Comparison of ENCODE assay signal across 8 cellular contexts in genomic region chr16:87465306-87465705, GRCh38. TPM values are rescaled to one million over a fixed set of nuclear protein-coding genes. Genes with fewer than 3 reads are reported as not detected.
A peak's percentile ranks its signal among the peaks of the same experiment; 100 is the strongest.
DNase-seq lines count a peak whose midpoint lies in the region; ATAC-seq lines count a peak whose summit lies in the region.

No MANE protein-coding gene starts in this region.

- no peaks in the 10 kb centered on the region for H3K36me3 Mint-ChIP-seq in activated T-cell treated with anti-CD3 and anti-CD28 coated beads, Interleukin-2, amount 50 U/mL, for 72 hours (ENCODE audit: insufficient read depth in 2 of 2)
- no peaks in the 10 kb centered on the region for H3K36me3 Mint-ChIP-seq in activated CD8-positive, alpha-beta memory T cell treated with anti-CD3 and anti-CD28 coated beads, Interleukin-2, amount 10 ng/mL, durations not matched to agents 7 days and 5 days

- H3K9ac ChIP-seq in rectal smooth muscle tissue (ENCODE audit: low read length) = no peak overlapping the region

- peak; percentile 41 to 47 for ATAC-seq in activated T-cell treated with anti-CD3 and anti-CD28 coated beads, Interleukin-2, amount 50 U/mL, for 72 hours (replicated peaks in 1 of 2)
- ATAC-seq in Right ventricle myocardium inferior (peak; percentile 79), HG03460 (IDR thresholded peaks at IDR 0.05; ENCODE audit: unreplicated experiment) (no peak)
- ATAC-seq in activated CD8-positive, alpha-beta memory T cell treated with anti-CD3 and anti-CD28 coated beads, Interleukin-2, amount 10 ng/mL, durations not matched to agents 7 days and 5 days = no peak

- intact Hi-C loops in Right ventricle myocardium inferior (cut with DNase I) = no loop called here

- H3K4me1 ChIP-seq in rectal smooth muscle tissue (ENCODE audit: control insufficient read depth, insufficient read depth, low read length) = peaks cover 35% of the 10 kb centered on the region

- H3K27me3 Mint-ChIP-seq in activated T-cell treated with anti-CD3 and anti-CD28 coated beads, Interleukin-2, amount 50 U/mL, for 72 hours (ENCODE audit: low read depth) = no peaks in the 10 kb centered on the region
- H3K27me3 Mint-ChIP-seq in activated CD8-positive, alpha-beta memory T cell treated with anti-CD3 and anti-CD28 coated beads, Interleukin-2, amount 10 ng/mL, durations not matched to agents 7 days and 5 days = peaks cover 38% of the 10 kb centered on the region

- CTCF ChIA-PET in activated CD8-positive, alpha-beta memory T cell treated with anti-CD3 and anti-CD28 coated beads, Interleukin-2, amount 10 ng/mL, durations not matched to agents 7 days and 5 days (lab: Charles Lee) = interaction anchor here (1.2 to 2.3 kb wide), 3 partner anchors 10 to 171 kb away, joined by 3 to 7 read pairs (median 3); no protein-coding TSS in a partner anchor

- no peaks in the 10 kb centered on the region for H3K36me3 ChIP-seq in rectal smooth muscle tissue (ENCODE audit: control insufficient read depth, insufficient read depth, low read length)

- H3K27ac ChIP-seq in rectal smooth muscle tissue (ENCODE audit: low read depth, low read length) = peak overlapping the region; percentile 93

- H3K4me1 Mint-ChIP-seq in activated T-cell treated with anti-CD3 and anti-CD28 coated beads, Interleukin-2, amount 50 U/mL, for 72 hours (ENCODE audit: low read depth) = peaks cover 58% of the 10 kb centered on the region
- peaks cover 17% of the 10 kb centered on the region for H3K4me1 Mint-ChIP-seq in activated CD8-positive, alpha-beta memory T cell treated with anti-CD3 and anti-CD28 coated beads, Interleukin-2, amount 10 ng/mL, durations not matched to agents 7 days and 5 days

- peak overlapping the region; percentile 56 for H3K4me3 ChIP-seq in rectal smooth muscle tissue (ENCODE audit: low read length)

- peak overlapping the region; percentile 83 to 95 for H3K4me3 Mint-ChIP-seq in activated T-cell treated with anti-CD3 and anti-CD28 coated beads, Interleukin-2, amount 50 U/mL, for 72 hours
- H3K4me3 Mint-ChIP-seq in activated CD8-positive, alpha-beta memory T cell treated with anti-CD3 and anti-CD28 coated beads, Interleukin-2, amount 10 ng/mL, durations not matched to agents 7 days and 5 days = no peak overlapping the region

- DNase-seq in AG08395 (ENCODE audit: low spot score) (peak; percentile 88), HT1080 (ENCODE audit: low read depth) (peak; percentile 75), Right ventricle myocardium inferior (ENCODE audit: missing footprints) (peak; percentile 84), NCI-H524 treated with DMSO at 0.1 percent for 48 hours (lab: John Stamatoyannopoulos, UW) (no peak)
- peak; percentile 19 to 27 for DNase-seq in activated T-cell treated with anti-CD3 and anti-CD28 coated beads, Interleukin-2, amount 50 U/mL, for 72 hours
- no peak for DNase-seq in activated CD8-positive, alpha-beta memory T cell treated with anti-CD3 and anti-CD28 coated beads, Interleukin-2, amount 10 ng/mL, durations not matched to agents 7 days and 5 days

- H3K27me3 ChIP-seq in rectal smooth muscle tissue (ENCODE audit: control insufficient read depth, insufficient read depth, low read length) = no peaks in the 10 kb centered on the region

- H3K9me3 Mint-ChIP-seq in activated T-cell treated with anti-CD3 and anti-CD28 coated beads, Interleukin-2, amount 50 U/mL, for 72 hours = no peaks in the 10 kb centered on the region
- no peaks in the 10 kb centered on the region for H3K9me3 Mint-ChIP-seq in activated CD8-positive, alpha-beta memory T cell treated with anti-CD3 and anti-CD28 coated beads, Interleukin-2, amount 10 ng/mL, durations not matched to agents 7 days and 5 days (ENCODE audit: low read depth)

- H3K27ac Mint-ChIP-seq in activated T-cell treated with anti-CD3 and anti-CD28 coated beads, Interleukin-2, amount 50 U/mL, for 72 hours = peak overlapping the region; percentile 94
- no peak overlapping the region for H3K27ac Mint-ChIP-seq in activated CD8-positive, alpha-beta memory T cell treated with anti-CD3 and anti-CD28 coated beads, Interleukin-2, amount 10 ng/mL, durations not matched to agents 7 days and 5 days

RNA-seq across cellular contexts. Expression of gene ZCCHC14, which starts 27.5 kb away (rescaled TPM):
- 3.6 and 4.9 TPM in 2 replicates for total RNA-seq in HT1080 (2014; rRNA removed; shearing (Covaris generic))
- polyA plus RNA-seq in HT1080 (2015; cell fraction: cytosol; rRNA removed) = 6.2 and 8.1 TPM in 2 replicates
- 11.3 and 14.5 TPM in 2 replicates for polyA plus RNA-seq in HT1080 (2015; cell fraction: nucleus; rRNA removed)
- 10 to 100 TPM; 13.6 to 14.1 TPM for total RNA-seq in activated T-cell treated with anti-CD3 and anti-CD28 coated beads, Interleukin-2, amount 50 U/mL, for 72 hours
- total RNA-seq in Right ventricle myocardium inferior = 14.4 TPM
- 1 to 10 TPM in 1 of 2 experiments, under 1 TPM in 1; 0.63 to 1.5 TPM for total RNA-seq in activated CD8-positive, alpha-beta memory T cell treated with anti-CD3 and anti-CD28 coated beads, Interleukin-2, amount 10 ng/mL, durations not matched to agents 7 days and 5 days

Comparison
In these comparisons a context has a peak if more than half of its experiments do, and no peak if none do; other contexts are left out.
1. DNase-seq: peak in AG08395 (single experiment), HT1080 (single experiment), activated T-cell treated with anti-CD3 and anti-CD28 coated beads, Interleukin-2, amount 50 U/mL, for 72 hours (2 of 2) and Right ventricle myocardium inferior (single experiment); none in NCI-H524 treated with DMSO at 0.1 percent for 48 hours (single experiment) and activated CD8-positive, alpha-beta memory T cell treated with anti-CD3 and anti-CD28 coated beads, Interleukin-2, amount 10 ng/mL, durations not matched to agents 7 days and 5 days (single experiment).
2. ATAC-seq: peak in activated T-cell treated with anti-CD3 and anti-CD28 coated beads, Interleukin-2, amount 50 U/mL, for 72 hours (2 of 2) and Right ventricle myocardium inferior (single experiment); none in activated CD8-positive, alpha-beta memory T cell treated with anti-CD3 and anti-CD28 coated beads, Interleukin-2, amount 10 ng/mL, durations not matched to agents 7 days and 5 days (single experiment) and HG03460 (single experiment).